8 cellular contexts compared by ENCODE assay signal in the genomic region with DNA sequence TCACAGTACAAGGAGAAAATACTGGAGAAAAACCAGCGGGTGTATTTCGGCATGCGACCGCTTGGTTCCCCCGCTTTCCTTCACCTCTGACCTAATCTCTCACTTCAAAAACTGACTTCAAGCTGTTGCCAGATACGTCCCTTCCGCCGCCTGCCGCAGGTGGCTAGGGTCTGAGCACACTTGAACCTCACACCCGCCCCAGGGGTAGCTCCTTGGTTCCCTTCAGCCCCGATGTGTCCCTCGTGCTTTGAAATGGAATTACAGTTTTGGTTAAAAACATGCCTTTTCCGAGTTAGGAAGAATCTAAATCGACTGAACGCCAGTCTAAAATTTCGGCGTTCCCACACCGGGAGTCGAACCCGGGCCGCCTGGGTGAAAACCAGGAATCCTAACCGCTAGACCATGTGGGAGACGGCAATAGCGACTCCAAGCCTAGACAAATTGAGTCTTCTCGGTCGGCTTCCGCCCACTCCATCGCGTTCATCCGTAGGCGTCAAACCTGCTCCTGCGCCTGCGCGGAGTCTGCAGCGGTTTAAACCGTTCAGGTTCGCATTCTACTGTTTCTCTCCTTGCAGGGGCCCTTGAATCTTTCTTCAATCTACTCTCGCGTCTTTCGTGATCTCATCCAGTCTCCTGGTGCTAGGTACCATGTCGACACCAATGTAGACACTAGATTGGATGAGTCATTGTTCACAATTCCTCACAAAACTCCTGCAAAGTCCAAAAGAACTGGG.
A peak's percentile ranks its signal among the peaks of the same experiment; 100 is the strongest.
DNase-seq lines count a peak whose midpoint lies in the region; ATAC-seq lines count a peak whose summit lies in the region.

No MANE protein-coding gene starts in this region.

- DNase-seq in DMS 273 treated with DMSO at 0.1 percent for 48 hours (lab: John Stamatoyannopoulos, UW): peak; percentile 93
- DNase-seq in HuH-7.5 (ENCODE audit: low spot score): peak; percentile 67
- peak; percentile 92 for DNase-seq in OCI-M2 (lab: John Stamatoyannopoulos, UW; ENCODE audit: unreplicated experiment)
- peak; percentile 98 for DNase-seq in activated T-cell treated with anti-CD3 and anti-CD28 coated beads, Interleukin-2, amount 50 U/mL, for 1 hour
- peak; percentile 97 for DNase-seq in mucosa of gallbladder (ENCODE audit: low spot score)
- DNase-seq in stimulated activated CD8-positive, alpha-beta memory T cell treated with anti-CD3 and anti-CD28 coated beads, Interleukin-4, amount 100 ng/mL, for 1 hour (ENCODE audit: low read depth in 2 of 2, low spot score in 1 of 2): peak; percentile 96

- peak overlapping the region; percentile 94 to 98 for H3K27ac ChIP-seq in esophagus (ENCODE audit: low read depth in 2 of 2, low read length in 1 of 2)

- H3K27me3 ChIP-seq in esophagus (ENCODE audit: control insufficient read depth in 1 of 2, insufficient read depth in 2 of 2, low read length in 2 of 2): no peaks in the 10 kb centered on the region

- peaks cover 0 to 6% of the 10 kb centered on the region in 2 donors for H3K4me1 ChIP-seq in esophagus (ENCODE audit: control insufficient read depth in 2 of 2, insufficient read depth in 2 of 2, low read length in 1 of 2)

- H3K9me3 ChIP-seq in esophagus (ENCODE audit: control insufficient read depth in 2 of 2, insufficient read depth in 1 of 2, low read depth in 1 of 2, low read length in 1 of 2): no peaks in the 10 kb centered on the region

- H3K36me3 ChIP-seq in esophagus (ENCODE audit: control insufficient read depth in 2 of 2, insufficient read depth in 2 of 2, low read length in 1 of 2): no peaks in the 10 kb centered on the region

- H3K4me3 ChIP-seq in esophagus (ENCODE audit: low read depth in 1 of 2, low read length in 2 of 2): peak overlapping the region; percentile 46 to 57

- 0% methylated on average over 41 of the region's 41 CpGs for WGBS in esophagus, 2 donors

- peak; percentile 81 for ATAC-seq in GM21528 (IDR thresholded peaks at IDR 0.05; ENCODE audit: low FRiP score, unreplicated experiment)

Comparison
In these comparisons a context has a peak if more than half of its experiments do, and no peak if none do; other contexts are left out.
1. Peak in every context shown above with its lines: DNase-seq, ATAC-seq, H3K4me3 ChIP-seq and H3K27ac ChIP-seq.